In genomic region chr16:2458887-2459646, GRCh38 we compare ENCODE assay signal across 8 cellular contexts. TPM values are rescaled to one million over a fixed set of nuclear protein-coding genes. Genes with fewer than 3 reads are reported as not detected.
DNase-seq lines count a peak whose midpoint lies in the region; ATAC-seq lines count a peak whose summit lies in the region.

No MANE protein-coding gene starts in this region.

- peaks cover 18% of the 10 kb centered on the region for H3K36me3 Mint-ChIP-seq in activated CD8-positive, alpha-beta memory T cell treated with anti-CD3 and anti-CD28 coated beads, Interleukin-2, amount 10 ng/mL, durations not matched to agents 7 days and 5 days
- peaks cover 44% of the 10 kb centered on the region for H3K36me3 Mint-ChIP-seq in activated CD8-positive, alpha-beta T cell treated with anti-CD3 and anti-CD28 coated beads, Interleukin-2, amount 10 ng/mL, durations not matched to agents 7 days and 5 days (ENCODE audit: low read depth)

- H3K27ac ChIP-seq in thymus (ENCODE audit: low read depth): peak overlapping the region; percentile 37

- peak overlapping the region; percentile 73 for H3K4me3 Mint-ChIP-seq in activated CD8-positive, alpha-beta memory T cell treated with anti-CD3 and anti-CD28 coated beads, Interleukin-2, amount 10 ng/mL, durations not matched to agents 7 days and 5 days
- peak overlapping the region; percentile 79 for H3K4me3 Mint-ChIP-seq in activated CD8-positive, alpha-beta T cell treated with anti-CD3 and anti-CD28 coated beads, Interleukin-2, amount 10 ng/mL, durations not matched to agents 7 days and 5 days

- peak overlapping the region; percentile 58 for H3K4me3 ChIP-seq in thymus (ENCODE audit: low read length)

- CTCF ChIA-PET in activated CD8-positive, alpha-beta memory T cell treated with anti-CD3 and anti-CD28 coated beads, Interleukin-2, amount 10 ng/mL, durations not matched to agents 7 days and 5 days (lab: Charles Lee): interaction anchor here (0.9 to 1.9 kb wide), 8 partner anchors 9 to 119 kb away, joined by 3 to 12 read pairs (median 4); partner anchors contain the start of genes ABCA3 and TBC1D24
- CTCF ChIA-PET in activated CD8-positive, alpha-beta T cell treated with anti-CD3 and anti-CD28 coated beads, Interleukin-2, amount 10 ng/mL, durations not matched to agents 7 days and 5 days (lab: Charles Lee): interaction anchor here (0.8 to 1.5 kb wide), 6 partner anchors 11 to 304 kb away, joined by 3 to 4 read pairs (median 4); partner anchors contain the start of genes CCNF, TBC1D24 and TRAF7

- H3K4me1 Mint-ChIP-seq in activated CD8-positive, alpha-beta memory T cell treated with anti-CD3 and anti-CD28 coated beads, Interleukin-2, amount 10 ng/mL, durations not matched to agents 7 days and 5 days: peaks cover 21% of the 10 kb centered on the region
- peaks cover 16% of the 10 kb centered on the region for H3K4me1 Mint-ChIP-seq in activated CD8-positive, alpha-beta T cell treated with anti-CD3 and anti-CD28 coated beads, Interleukin-2, amount 10 ng/mL, durations not matched to agents 7 days and 5 days (ENCODE audit: low read depth)

- WGBS in thymus: 60% methylated on average over 18 of the region's 18 CpGs

- no peaks in the 10 kb centered on the region for H3K9me3 ChIP-seq in thymus (ENCODE audit: control insufficient read depth)

- no peaks in the 10 kb centered on the region for H3K9me3 Mint-ChIP-seq in activated CD8-positive, alpha-beta memory T cell treated with anti-CD3 and anti-CD28 coated beads, Interleukin-2, amount 10 ng/mL, durations not matched to agents 7 days and 5 days (ENCODE audit: low read depth)
- no peaks in the 10 kb centered on the region for H3K9me3 Mint-ChIP-seq in activated CD8-positive, alpha-beta T cell treated with anti-CD3 and anti-CD28 coated beads, Interleukin-2, amount 10 ng/mL, durations not matched to agents 7 days and 5 days (ENCODE audit: insufficient read depth)

- peaks cover 15% of the 10 kb centered on the region for H3K4me1 ChIP-seq in thymus (ENCODE audit: control insufficient read depth, insufficient read depth, low read length)

- peak overlapping the region; percentile 73 for H3K27ac Mint-ChIP-seq in activated CD8-positive, alpha-beta memory T cell treated with anti-CD3 and anti-CD28 coated beads, Interleukin-2, amount 10 ng/mL, durations not matched to agents 7 days and 5 days
- peak overlapping the region; percentile 94 for H3K27ac Mint-ChIP-seq in activated CD8-positive, alpha-beta T cell treated with anti-CD3 and anti-CD28 coated beads, Interleukin-2, amount 10 ng/mL, durations not matched to agents 7 days and 5 days

- H3K27me3 Mint-ChIP-seq in activated CD8-positive, alpha-beta memory T cell treated with anti-CD3 and anti-CD28 coated beads, Interleukin-2, amount 10 ng/mL, durations not matched to agents 7 days and 5 days: no peaks in the 10 kb centered on the region
- no peaks in the 10 kb centered on the region for H3K27me3 Mint-ChIP-seq in activated CD8-positive, alpha-beta T cell treated with anti-CD3 and anti-CD28 coated beads, Interleukin-2, amount 10 ng/mL, durations not matched to agents 7 days and 5 days (ENCODE audit: low read depth)

- POLR2A ChIA-PET in activated CD8-positive, alpha-beta T cell treated with anti-CD3 and anti-CD28 coated beads, Interleukin-2, amount 10 ng/mL, durations not matched to agents 7 days and 5 days (lab: Charles Lee): interaction anchor here (0.6 to 3.5 kb wide), 8 partner anchors 12 to 675 kb away, joined by 3 to 14 read pairs (median 4); partner anchors contain the start of genes ATP6V0C, CCNF and NTN3

- peaks cover 34% of the 10 kb centered on the region for H3K36me3 ChIP-seq in thymus (ENCODE audit: control insufficient read depth, insufficient read depth)

- no peak for ATAC-seq in activated CD8-positive, alpha-beta memory T cell treated with anti-CD3 and anti-CD28 coated beads, Interleukin-2, amount 10 ng/mL, durations not matched to agents 7 days and 5 days
- no peak for ATAC-seq in activated CD8-positive, alpha-beta T cell treated with anti-CD3 and anti-CD28 coated beads, Interleukin-2, amount 10 ng/mL, durations not matched to agents 7 days and 5 days
- ATAC-seq in left lobe of liver (no peak), GM19452 (IDR thresholded peaks at IDR 0.05; ENCODE audit: unreplicated experiment) (no peak)

- no peaks in the 10 kb centered on the region for H3K27me3 ChIP-seq in thymus (ENCODE audit: control insufficient read depth, insufficient read depth)

- peak; percentile 40 for DNase-seq in activated CD8-positive, alpha-beta memory T cell treated with anti-CD3 and anti-CD28 coated beads, Interleukin-2, amount 10 ng/mL, durations not matched to agents 7 days and 5 days
- DNase-seq in activated CD8-positive, alpha-beta memory T cell treated with anti-CD3 and anti-CD28 coated beads, Interleukin-2, amount 50 U/mL, for 48 hours: no peak
- no peak for DNase-seq in activated CD8-positive, alpha-beta T cell treated with anti-CD3 and anti-CD28 coated beads, Interleukin-2, amount 10 ng/mL, durations not matched to agents 7 days and 5 days
- DNase-seq in iPS-NIHi7 (ENCODE audit: extremely low spot score) (peak; percentile 31), left lobe of liver (ENCODE audit: low spot score) (no peak), hypothalamus (lab: John Stamatoyannopoulos, UW) (no peak)

RNA-seq across cellular contexts. Expression of gene TEDC2, which starts 0.8 kb away (rescaled TPM):
- total RNA-seq in activated CD8-positive, alpha-beta memory T cell treated with anti-CD3 and anti-CD28 coated beads, Interleukin-2, amount 10 ng/mL, durations not matched to agents 7 days and 5 days: 10 to 100 TPM; 24.9 to 27.5 TPM
- total RNA-seq in activated CD8-positive, alpha-beta T cell treated with anti-CD3 and anti-CD28 coated beads, Interleukin-2, amount 10 ng/mL, durations not matched to agents 7 days and 5 days: 10 to 100 TPM; 21.6 to 32.9 TPM
- 1.8 TPM for polyA plus RNA-seq in thymus
- 0.63 TPM for total RNA-seq in left lobe of liver

RNA-seq across cellular contexts. Expression of gene NTN3, which starts 12.0 kb away (rescaled TPM):
- not detected for total RNA-seq in activated CD8-positive, alpha-beta memory T cell treated with anti-CD3 and anti-CD28 coated beads, Interleukin-2, amount 10 ng/mL, durations not matched to agents 7 days and 5 days
- under 1 TPM in 1 of 2 experiments, not detected in 1; 0.10 TPM for total RNA-seq in activated CD8-positive, alpha-beta T cell treated with anti-CD3 and anti-CD28 coated beads, Interleukin-2, amount 10 ng/mL, durations not matched to agents 7 days and 5 days
- polyA plus RNA-seq in thymus: 0.02 TPM
- total RNA-seq in left lobe of liver: 3.6 TPM

RNA-seq across cellular contexts. Expression of gene TBC1D24, which starts 15.9 kb away (rescaled TPM):
- total RNA-seq in activated CD8-positive, alpha-beta memory T cell treated with anti-CD3 and anti-CD28 coated beads, Interleukin-2, amount 10 ng/mL, durations not matched to agents 7 days and 5 days: 10 to 100 TPM; 18.7 to 23.3 TPM
- 10 to 100 TPM; 21.1 to 22.4 TPM for total RNA-seq in activated CD8-positive, alpha-beta T cell treated with anti-CD3 and anti-CD28 coated beads, Interleukin-2, amount 10 ng/mL, durations not matched to agents 7 days and 5 days
- polyA plus RNA-seq in thymus: 3.7 TPM
- 32.5 TPM for total RNA-seq in left lobe of liver

RNA-seq across cellular contexts. Expression of gene CCNF, which starts 29.8 kb away (rescaled TPM):
- total RNA-seq in activated CD8-positive, alpha-beta memory T cell treated with anti-CD3 and anti-CD28 coated beads, Interleukin-2, amount 10 ng/mL, durations not matched to agents 7 days and 5 days: 100 to 1,000 TPM in 1 of 2 experiments, 10 to 100 TPM in 1; 84.2 to 103 TPM
- total RNA-seq in activated CD8-positive, alpha-beta T cell treated with anti-CD3 and anti-CD28 coated beads, Interleukin-2, amount 10 ng/mL, durations not matched to agents 7 days and 5 days: 100 to 1,000 TPM; 105 to 110 TPM
- polyA plus RNA-seq in thymus: 4.0 TPM
- total RNA-seq in left lobe of liver: 2.0 TPM

RNA-seq across cellular contexts. Expression of gene ATP6V0C, which starts 54.7 kb away (rescaled TPM):
- 100 to 1,000 TPM; 104 to 121 TPM for total RNA-seq in activated CD8-positive, alpha-beta memory T cell treated with anti-CD3 and anti-CD28 coated beads, Interleukin-2, amount 10 ng/mL, durations not matched to agents 7 days and 5 days
- 100 to 1,000 TPM; 105 to 110 TPM for total RNA-seq in activated CD8-positive, alpha-beta T cell treated with anti-CD3 and anti-CD28 coated beads, Interleukin-2, amount 10 ng/mL, durations not matched to agents 7 days and 5 days
- polyA plus RNA-seq in thymus: 103 TPM
- 87.0 TPM for total RNA-seq in left lobe of liver

Comparison
In these comparisons a context has a peak if more than half of its experiments do, and no peak if none do; other contexts are left out.
1. DNase-seq: peak in activated CD8-positive, alpha-beta memory T cell treated with anti-CD3 and anti-CD28 coated beads, Interleukin-2, amount 10 ng/mL, durations not matched to agents 7 days and 5 days (single experiment) and iPS-NIHi7 (single experiment); none in activated CD8-positive, alpha-beta memory T cell treated with anti-CD3 and anti-CD28 coated beads, Interleukin-2, amount 50 U/mL, for 48 hours (single experiment), activated CD8-positive, alpha-beta T cell treated with anti-CD3 and anti-CD28 coated beads, Interleukin-2, amount 10 ng/mL, durations not matched to agents 7 days and 5 days (single experiment), left lobe of liver (single experiment) and hypothalamus (0 of 51).
2. RNA of gene TEDC2, which starts 0.8 kb away (total RNA-seq): 21.6 to 32.9 TPM in activated CD8-positive, alpha-beta T cell treated with anti-CD3 and anti-CD28 coated beads, Interleukin-2, amount 10 ng/mL, durations not matched to agents 7 days and 5 days and 24.9 to 27.5 TPM in activated CD8-positive, alpha-beta memory T cell treated with anti-CD3 and anti-CD28 coated beads, Interleukin-2, amount 10 ng/mL, durations not matched to agents 7 days and 5 days; 0.63 TPM in left lobe of liver (single experiment); every median in the first group is over 10 times any median in the second.